Comparison of ENCODE assay signal across 29 cellular contexts in the genomic region with DNA sequence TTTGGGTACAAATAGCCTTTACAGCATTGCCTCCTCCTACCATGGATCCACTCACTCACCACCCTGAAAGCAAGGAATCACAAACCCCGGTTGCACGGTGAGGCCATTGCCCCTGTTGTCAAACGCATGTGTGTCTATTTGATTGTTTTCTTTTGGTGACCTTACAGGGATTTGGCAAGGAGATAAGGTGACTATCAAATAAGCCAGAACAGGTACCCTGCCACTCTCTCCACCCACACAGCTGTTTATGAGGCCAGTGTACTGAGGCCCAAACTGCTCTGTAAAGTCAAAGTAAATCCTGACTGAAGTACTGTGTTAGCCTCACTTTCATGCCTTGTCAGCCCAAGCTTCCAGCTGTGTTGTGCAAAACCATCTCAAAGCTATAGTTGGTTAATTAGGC.
"Had no signal": no experiment of that assay in that cellular context is flagged by ENCODE, and none has a peak within 500 bp of the region (broad histone marks: within the 10 kb centered on the region; RNA-seq: fewer than 3 reads in every experiment).

No MANE protein-coding gene starts in this region.

- H3K27me3 ChIP-seq: adrenal gland, body of pancreas, brain microvascular endothelial cell, breast epithelium had no signal

- H3K36me3 ChIP-seq: adrenal gland, brain microvascular endothelial cell, breast epithelium had no signal

- DNase-seq: activated B cell treated with CpG ODN at 0.5 μM for 24 hours; activated CD4-positive, alpha-beta memory T cell treated with anti-CD3 and anti-CD28 coated beads for 36 hours; activated CD4-positive, alpha-beta T cell treated with anti-CD3 and anti-CD28 coated beads for 4 hours; activated CD4-positive, alpha-beta T cell treated with anti-CD3 and anti-CD28 coated beads, Interleukin-2, amount 10 ng/mL, durations not matched to agents 24 days and 14 days; activated CD4-positive, alpha-beta T cell treated with anti-CD3 and anti-CD28 coated beads, Interleukin-2, amount 50 U/mL, for 1 hour; activated CD4-positive, alpha-beta T cell treated with anti-CD3 and anti-CD28 coated beads, Interleukin-2, amount 50 U/mL, for 4 hours; activated CD4-positive, CD25-positive, alpha-beta regulatory T cell treated with anti-CD3 and anti-CD28 coated beads, Interleukin-2, amount 50 U/mL, for 72 hours; activated CD8-positive, alpha-beta memory T cell treated with anti-CD3 and anti-CD28 coated beads, Interleukin-2, amount 50 U/mL, for 4 hours; activated CD8-positive, alpha-beta T cell treated with anti-CD3 and anti-CD28 coated beads for 36 hours; activated effector memory CD4-positive, alpha-beta T cell treated with anti-CD3 and anti-CD28 coated beads, Interleukin-2, amount 50 U/mL, for 16 hours; activated gamma-delta T cell treated with Interleukin-2 at 50 U/mL for 16 hours; activated naive CD4-positive, alpha-beta T cell; activated naive CD4-positive, alpha-beta T cell treated with anti-CD3 and anti-CD28 coated beads for 36 hours; activated naive CD4-positive, alpha-beta T cell treated with anti-CD3 and anti-CD28 coated beads, Interleukin-2, amount 50 U/mL, for 16 hours; activated naive CD8-positive, alpha-beta T cell treated with anti-CD3 and anti-CD28 coated beads for 36 hours; activated T-cell treated with anti-CD3 and anti-CD28 coated beads for 4 hours; activated T-cell treated with anti-CD3 and anti-CD28 coated beads, Interleukin-2, amount 50 U/mL, for 1 hour; activated T-cell treated with anti-CD3 and anti-CD28 coated beads, Interleukin-2, amount 50 U/mL, for 4 hours; activated T-cell treated with anti-CD3 and anti-CD28 coated beads, Interleukin-2, amount 50 U/mL, for 72 hours; adrenal gland; amniotic stem cell; aorta; body of pancreas; brain microvascular endothelial cell; cerebellar nuclear complex; T-helper 1 cell; T-helper 2 cell; T-helper 9 cell had no signal

- H3K4me3 ChIP-seq: adrenal gland, body of pancreas, breast epithelium had no signal

- H3K27ac ChIP-seq: adrenal gland, body of pancreas, brain microvascular endothelial cell, breast epithelium had no signal

- H3K9me3 ChIP-seq: adrenal gland, body of pancreas had no signal
